7 cellular contexts compared by ENCODE assay signal in the genomic region with DNA sequence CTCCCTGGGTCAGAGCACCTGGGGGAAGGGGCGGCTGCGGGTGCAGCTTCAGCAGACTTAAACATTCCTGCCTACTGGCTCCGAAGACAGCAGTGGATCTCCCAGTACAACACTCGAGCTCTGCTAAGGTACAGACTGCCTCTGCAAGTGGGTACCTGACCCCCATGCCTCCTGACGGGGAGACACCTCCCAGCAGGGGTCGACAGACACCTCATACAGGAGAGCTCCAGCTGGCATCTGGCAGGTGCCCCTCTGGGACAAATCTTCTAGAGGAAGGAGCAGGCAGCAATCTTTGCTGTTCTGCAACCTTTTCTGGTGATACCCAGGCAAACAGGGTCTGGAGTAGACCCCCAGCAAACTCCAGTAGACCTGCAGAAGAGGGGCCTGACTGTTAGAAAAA. TPM values are rescaled to one million over a fixed set of nuclear protein-coding genes. Genes with fewer than 3 reads are reported as not detected.
"Had no signal": no experiment of that assay in that cellular context is flagged by ENCODE, and none has a peak within 500 bp of the region (broad histone marks: within the 10 kb centered on the region; RNA-seq: fewer than 3 reads in every experiment).

No MANE protein-coding gene starts in this region.

RNA-seq across cellular contexts. Expression of a gene that starts 54.5 kb away (rescaled TPM):
- total RNA-seq: OCI-LY7, PC-3, PC-9, RPMI7951, SJCRH30, SK-MEL-5 had no signal
- polyA plus RNA-seq: SK-N-SH had no signal
